Comparison of ENCODE assay signal across 9 cellular contexts in the genomic region with DNA sequence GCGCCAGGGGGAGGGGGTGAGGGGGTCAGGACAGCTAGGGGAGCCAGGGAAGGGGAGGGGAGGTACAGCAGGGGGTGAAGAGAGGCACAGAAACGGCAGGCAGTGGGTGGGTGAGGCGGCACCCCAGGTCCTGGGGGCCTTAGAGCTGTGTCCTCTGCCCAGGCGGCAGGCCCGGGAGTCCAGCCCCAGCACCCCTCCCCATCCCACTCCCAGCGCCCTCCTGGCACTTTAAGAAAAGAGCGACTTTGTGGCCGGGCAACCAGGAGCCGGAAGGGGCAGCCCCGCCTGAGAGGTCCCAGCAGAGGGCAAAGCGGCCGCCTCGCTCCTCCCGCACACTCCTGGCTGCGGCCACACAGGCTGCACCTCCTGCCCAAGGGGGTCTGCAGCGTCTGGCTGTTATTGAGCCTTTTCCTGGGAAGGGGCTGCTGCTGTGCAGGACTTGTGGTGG. TPM values are rescaled to one million over a fixed set of nuclear protein-coding genes. Genes with fewer than 3 reads are reported as not detected.
A peak's percentile ranks its signal among the peaks of the same experiment; 100 is the strongest.
DNase-seq lines count a peak whose midpoint lies in the region; ATAC-seq and TF ChIP-seq lines count a peak whose summit lies in the region.
"Had no signal": no experiment of that assay in that cellular context is flagged by ENCODE, and none has a peak within 500 bp of the region (broad histone marks: within the 10 kb centered on the region; RNA-seq: fewer than 3 reads in every experiment).

No MANE protein-coding gene starts in this region.

- no peaks in the 10 kb centered on the region for H3K36me3 Mint-ChIP-seq in osteocyte (ENCODE audit: unreplicated experiment)

- H4K20me1 ChIP-seq in BLaER1 treated with 17β-estradiol and CSF1 and Interleukin-3, amounts not matched to agents 10 nM and 100 nM: peaks cover 0 to 45% (median 0%) of the 10 kb centered on the region in 11 experiments; a peak in 8 of 22 replicates

- DNase-seq in RWPE2 (ENCODE audit: low spot score): peak; percentile 71
- peak; percentile 57 for DNase-seq in foreskin melanocyte
- DNase-seq in osteocyte (ENCODE audit: extremely low spot score, unreplicated experiment): peak; percentile 85
- DNase-seq in NCI-H146 (lab: John Stamatoyannopoulos, UW): no peak
- no peak for DNase-seq in NCI-H2227 (lab: John Stamatoyannopoulos, UW; ENCODE audit: unreplicated experiment)
- DNase-seq in mucosa of gallbladder (ENCODE audit: low spot score): no peak
- no peak for DNase-seq in DMS153 treated with DMSO at 0.1 percent for 48 hours (lab: John Stamatoyannopoulos, UW; ENCODE audit: unreplicated experiment)

- H3K4me3 Mint-ChIP-seq in osteocyte (ENCODE audit: unreplicated experiment): peak overlapping the region; percentile 61

- H3K27ac Mint-ChIP-seq in osteocyte (ENCODE audit: unreplicated experiment): peak overlapping the region; percentile 86

- H3K9me3 Mint-ChIP-seq in osteocyte (ENCODE audit: unreplicated experiment): no peaks in the 10 kb centered on the region

- peak overlapping the region in 7 of 10 experiments; percentile 25 to 94 (median 73); a peak in 13 of 20 replicates for H3K4me3 ChIP-seq in BLaER1 treated with 17β-estradiol and CSF1 and Interleukin-3, amounts not matched to agents 10 nM and 100 nM
- H3K4me3 ChIP-seq in RWPE2 (ENCODE audit: severe bottlenecking): peak overlapping the region; percentile 35
- H3K4me3 ChIP-seq: GM12878 had no signal

- no peaks in the 10 kb centered on the region for H3K27me3 Mint-ChIP-seq in osteocyte (ENCODE audit: unreplicated experiment)

- no peaks in the 10 kb centered on the region for H3K9me3 ChIP-seq in BLaER1 treated with 17β-estradiol and CSF1 and Interleukin-3, amounts not matched to agents 10 nM and 100 nM (replicated peaks in 1 of 11)
- no peaks in the 10 kb centered on the region for H3K9me3 ChIP-seq in RWPE2 (ENCODE audit: severe bottlenecking)

- H3K27ac ChIP-seq in BLaER1 treated with 17β-estradiol and CSF1 and Interleukin-3, amounts not matched to agents 10 nM and 100 nM: peak overlapping the region; percentile 13 to 98 (median 80); a peak in 18 of 22 replicates
- peak overlapping the region; percentile 95 for H3K27ac ChIP-seq in RWPE2 (ENCODE audit: poor library complexity, severe bottlenecking)

- H3K4me2 ChIP-seq in BLaER1 treated with 17β-estradiol and CSF1 and Interleukin-3, amounts not matched to agents 10 nM and 100 nM: peak overlapping the region; percentile 98 to 100 (median 100)

- ATAC-seq in RWPE2 (ENCODE audit: low read depth): peak; percentile 45

- H3K27me3 ChIP-seq in BLaER1 treated with 17β-estradiol and CSF1 and Interleukin-3, amounts not matched to agents 10 nM and 100 nM: peaks cover 0 to 64% (median 48%) of the 10 kb centered on the region in 11 experiments; a peak in 17 of 22 replicates
- H3K27me3 ChIP-seq in RWPE2 (ENCODE audit: insufficient read depth, poor library complexity, severe bottlenecking): no peaks in the 10 kb centered on the region

- TF ChIP-seq CTCF in RWPE2 (IDR thresholded peaks at IDR 0.05; ENCODE audit: poor library complexity, severe bottlenecking) (no peak), osteocyte (IDR thresholded peaks at IDR 0.05) (no peak)

- H3K4me1 ChIP-seq in BLaER1 treated with 17β-estradiol and CSF1 and Interleukin-3, amounts not matched to agents 10 nM and 100 nM: peaks cover 87 to 100% (median 96%) of the 10 kb centered on the region in 10 experiments
- H3K4me1 ChIP-seq in RWPE2 (ENCODE audit: insufficient read depth, poor library complexity, severe bottlenecking): peaks cover 18% of the 10 kb centered on the region

- peak overlapping the region; percentile 27 to 92 (median 88); a peak in 19 of 22 replicates for H3K9ac ChIP-seq in BLaER1 treated with 17β-estradiol and CSF1 and Interleukin-3, amounts not matched to agents 10 nM and 100 nM

- H3K36me3 ChIP-seq in BLaER1 treated with 17β-estradiol and CSF1 and Interleukin-3, amounts not matched to agents 10 nM and 100 nM: peaks cover 0 to 29% (median 0%) of the 10 kb centered on the region in 11 experiments; a peak in 9 of 22 replicates
- no peaks in the 10 kb centered on the region; the same call in 1 of the 2 replicates for H3K36me3 ChIP-seq in RWPE2 (ENCODE audit: low read depth)

- peaks cover 68% of the 10 kb centered on the region for H3K4me1 Mint-ChIP-seq in osteocyte (ENCODE audit: unreplicated experiment)

RNA-seq across cellular contexts. Expression of a gene that starts 42.6 kb away (rescaled TPM):
- total RNA-seq in osteocyte (40.1 and 41.4 TPM in 2 replicates), mucosa of gallbladder (59.6 TPM)

Comparison
In these comparisons a context has a peak if more than half of its experiments do, and no peak if none do; other contexts are left out.
1. DNase-seq: peak in RWPE2 (single experiment), foreskin melanocyte (single experiment) and osteocyte (single experiment); none in NCI-H146 (single experiment), NCI-H2227 (single experiment), mucosa of gallbladder (single experiment) and DMS153 treated with DMSO at 0.1 percent for 48 hours (single experiment).